ENCODE assay signal across 8 cellular contexts in the genomic region with DNA sequence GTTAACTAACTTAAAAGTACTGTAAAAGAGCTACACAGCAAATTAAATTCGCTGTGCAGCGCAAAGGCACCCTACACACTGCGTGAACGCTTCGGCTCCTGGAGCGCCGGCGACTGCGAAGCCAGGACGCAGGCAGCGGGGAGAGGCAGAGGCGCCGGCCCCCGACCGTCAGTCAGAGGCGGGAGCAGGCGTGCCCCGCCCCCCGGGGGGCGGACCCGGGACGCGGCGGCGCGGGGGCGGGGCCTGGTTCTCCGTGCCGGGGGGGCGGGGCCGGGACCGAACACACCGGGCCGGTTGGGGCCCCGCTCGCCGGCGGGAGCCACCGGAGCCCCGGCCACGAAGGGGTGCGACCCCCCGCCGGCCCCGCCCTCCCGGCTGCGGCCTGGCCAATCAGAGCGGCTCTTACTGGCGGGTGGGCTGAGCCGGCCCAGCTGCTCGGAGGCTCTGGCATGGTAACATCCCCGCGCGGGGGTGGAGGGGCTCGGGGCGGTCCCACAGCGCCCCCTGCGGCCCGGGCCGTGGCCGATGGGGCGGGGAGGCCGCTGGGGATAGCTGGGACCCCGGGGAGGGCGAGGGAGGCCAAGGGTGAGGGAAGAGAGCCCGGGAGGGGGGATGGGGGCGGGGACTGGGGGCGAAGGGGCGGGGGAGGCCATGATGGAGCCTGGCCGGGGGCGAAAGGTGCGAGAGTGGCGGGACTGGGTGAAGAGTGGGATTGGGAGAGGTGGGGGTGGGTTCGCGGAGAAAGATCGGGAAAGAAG. TPM values are rescaled to one million over a fixed set of nuclear protein-coding genes. Genes with fewer than 3 reads are reported as not detected.
DNase-seq lines count a peak whose midpoint lies in the region; ATAC-seq and TF ChIP-seq lines count a peak whose summit lies in the region.

A gene (plus strand): TSS at position 420 of the 758 bp plus-strand sequence. CDS start 30 bp downstream, at position 450.

- H3K9ac ChIP-seq in skeletal muscle tissue (ENCODE audit: low read depth in 1 of 3, low read length in 3 of 3): peak within 1 kb of the TSS; percentile 80 to 94 (median 85)

- no peaks in the 10 kb centered on the region for H3K36me3 Mint-ChIP-seq in brain

- H3K9me3 ChIP-seq in iPS-18c (ENCODE audit: control insufficient read depth, insufficient read depth, low read length) (no peaks in the 10 kb centered on the region), skeletal muscle tissue (ENCODE audit: control insufficient read depth in 3 of 3, low read length in 3 of 3) (no peaks in the 10 kb centered on the region)

- DNase-seq in SIG-M5 treated with dmso at 0.1 percent for 504 hours (lab: John Stamatoyannopoulos, UW; ENCODE audit: unreplicated experiment): peak; percentile 86
- DNase-seq in SIG-M5 (lab: John Stamatoyannopoulos, UW): no peak
- DNase-seq in NCI-H2029 treated with DMSO at 0.1 percent for 48 hours (lab: John Stamatoyannopoulos, UW): peak; percentile 55
- DNase-seq in UCSD-AML1 (lab: John Stamatoyannopoulos, UW; ENCODE audit: unreplicated experiment): peak; percentile 92

- peak; percentile 25 to 51 for TF ChIP-seq CTCF in brain (conservative IDR thresholded peaks at IDR 0.05)

- H3K27ac ChIP-seq in skeletal muscle tissue (ENCODE audit: low read depth, low read length): peak within 1 kb of the TSS; percentile 83

- H3K4me1 Mint-ChIP-seq in brain: peaks cover 39% of the 10 kb centered on the region

- H3K36me3 ChIP-seq in skeletal muscle tissue (ENCODE audit: control insufficient read depth in 3 of 3, insufficient read depth in 3 of 3, low read length in 3 of 3): no peaks in the 10 kb centered on the region

- peaks cover 0 to 3% (median 0%) of the 10 kb centered on the region in 5 experiments for H3K9me3 Mint-ChIP-seq in brain

- peaks cover 13% of the 10 kb centered on the region for H3K27me3 Mint-ChIP-seq in brain

- ATAC-seq in HG02970 (IDR thresholded peaks at IDR 0.05; ENCODE audit: low FRiP score, unreplicated experiment): peak; percentile 75

- H3K27me3 ChIP-seq in skeletal muscle tissue (ENCODE audit: control insufficient read depth in 3 of 3, insufficient read depth in 3 of 3, low read length in 3 of 3): no peaks in the 10 kb centered on the region

- H3K4me3 Mint-ChIP-seq in brain: peak within 1 kb of the TSS; percentile 90 to 94 (median 91)

- peaks cover 11 to 17% (median 14%) of the 10 kb centered on the region in 3 donors for H3K4me1 ChIP-seq in skeletal muscle tissue (ENCODE audit: control insufficient read depth in 3 of 3, insufficient read depth in 3 of 3, low read length in 3 of 3)

- H3K27ac Mint-ChIP-seq in brain: peak within 1 kb of the TSS; percentile 79 to 95 (median 90)

- peak within 1 kb of the TSS; percentile 70 for H3K4me3 ChIP-seq in iPS-18c (ENCODE audit: insufficient read depth, low read depth, low read length)
- peak within 1 kb of the TSS; percentile 75 to 87 (median 85) for H3K4me3 ChIP-seq in skeletal muscle tissue (ENCODE audit: low read length in 3 of 3)

RNA-seq across cellular contexts. Expression of the gene that starts here (rescaled TPM):
- 15.9 TPM for polyA plus RNA-seq in brain (ENCODE audit: insufficient read depth, low read depth, low replicate concordance)
- total RNA-seq in skeletal muscle tissue: 7.3 TPM
